In genomic region chrX:148381603-148382002, GRCh38 we compare ENCODE assay signal across 9 cellular contexts.
A peak's percentile ranks its signal among the peaks of the same experiment; 100 is the strongest.
DNase-seq lines count a peak whose midpoint lies in the region; ATAC-seq and TF ChIP-seq lines count a peak whose summit lies in the region.
"Had no signal": no experiment of that assay in that cellular context is flagged by ENCODE, and none has a peak within 500 bp of the region (broad histone marks: within the 10 kb centered on the region; RNA-seq: fewer than 3 reads in every experiment).

No MANE protein-coding gene starts in this region.

- no peaks in the 10 kb centered on the region for H3K27me3 ChIP-seq in ovary
- H3K27me3 ChIP-seq in PC-3 (ENCODE audit: low read length): no peaks in the 10 kb centered on the region

- H3K4me3 ChIP-seq in ovary (no peak overlapping the region), PC-3 (ENCODE audit: low read length) (no peak overlapping the region)

- peaks cover 31% of the 10 kb centered on the region in 2 donors for H3K4me1 Mint-ChIP-seq in immature natural killer cell

- no peak overlapping the region for H3K9ac ChIP-seq in PC-3 (ENCODE audit: low read length)

- DNase-seq in immature natural killer cell: peak in 2 of 3 donors; percentile 19 to 27
- DNase-seq in ovary: no peak
- no peak for DNase-seq in activated gamma-delta T cell (lab: John Stamatoyannopoulos, UW)
- no peak for DNase-seq in NCI-H524 treated with DMSO at 0.1 percent for 48 hours (lab: John Stamatoyannopoulos, UW)
- DNase-seq in PC-3: no peak

- H3K27me3 Mint-ChIP-seq in immature natural killer cell (ENCODE audit: low read depth in 3 of 3): peaks cover 0 to 3% (median 1%) of the 10 kb centered on the region in 3 donors

- peak overlapping the region; percentile 83 to 91 (median 85) for H3K4me3 Mint-ChIP-seq in immature natural killer cell

- no peaks in the 10 kb centered on the region for H3K36me3 Mint-ChIP-seq in immature natural killer cell

- H3K27ac ChIP-seq in ovary (no peak overlapping the region), PC-3 (ENCODE audit: low read length) (no peak overlapping the region)

- no peaks in the 10 kb centered on the region for H3F3A ChIP-seq in PC-3 (ENCODE audit: low read length, unreplicated experiment)

- intact Hi-C loops in ovary (cut with DNase I) (no loop called here), PC-3 (cut with micrococcal nuclease) (no loop called here)

- H3K9me3 Mint-ChIP-seq in immature natural killer cell: no peaks in the 10 kb centered on the region

- H3K4me1 ChIP-seq in ovary (ENCODE audit: insufficient read depth) (no peaks in the 10 kb centered on the region), PC-3 (ENCODE audit: insufficient read depth, low read length) (no peaks in the 10 kb centered on the region)

- POLR2A ChIA-PET in PC-3 (lab: Charles Lee; ENCODE audit: unreplicated experiment): no interaction called here

- no peaks in the 10 kb centered on the region for H4K20me1 ChIP-seq in PC-3 (ENCODE audit: low read length)

- CTCF ChIA-PET in PC-3 (lab: Charles Lee): no interaction called here

- no peak overlapping the region for H3K4me2 ChIP-seq in PC-3 (ENCODE audit: low read length)

- H3K36me3 ChIP-seq in ovary (no peaks in the 10 kb centered on the region), PC-3 (ENCODE audit: low read depth, low read length) (no peaks in the 10 kb centered on the region)

- no peak overlapping the region for H2AFZ ChIP-seq in PC-3 (ENCODE audit: low read length)

- TF ChIP-seq CTCF in ovary (IDR thresholded peaks at IDR 0.05) (no peak), PC-3 (conservative IDR thresholded peaks at IDR 0.05; ENCODE audit: low read depth, low read length) (no peak)

- 46 to 74% (median 71%) methylated on average over 2 of the region's 2 CpGs for WGBS in ovary, 3 donors

- BruUV-seq in PC-3 (replicated peaks; lab: Mats Ljungman, UMichigan): no TSS peak

- no peaks in the 10 kb centered on the region for H3K9me2 ChIP-seq in PC-3 (replicated peaks; ENCODE audit: low read length)

- peak; percentile 26 for ATAC-seq in GM18511 (IDR thresholded peaks at IDR 0.05; ENCODE audit: unreplicated experiment)
- ATAC-seq in GM21619 (IDR thresholded peaks at IDR 0.05; ENCODE audit: unreplicated experiment): peak; percentile 17
- ATAC-seq in HG03565 (IDR thresholded peaks at IDR 0.05; ENCODE audit: unreplicated experiment): peak; percentile 7
- ATAC-seq in PC-3: no peak
- ATAC-seq: Panc1 had no signal

- TF ChIP-seq POLR2A in ovary (IDR thresholded peaks at IDR 0.05): no peak

- TF ChIP-seq EP300 in ovary (IDR thresholded peaks at IDR 0.05): no peak

- no peaks in the 10 kb centered on the region for H3K79me2 ChIP-seq in PC-3 (ENCODE audit: low read length)

- peak overlapping the region; percentile 88 to 94 (median 90) for H3K27ac Mint-ChIP-seq in immature natural killer cell

- no peaks in the 10 kb centered on the region for H3K9me3 ChIP-seq in ovary
- H3K9me3 ChIP-seq in PC-3 (ENCODE audit: low read length): no peaks in the 10 kb centered on the region

Comparison
In these comparisons a context has a peak if more than half of its experiments do, and no peak if none do; other contexts are left out.
1. DNase-seq: peak in immature natural killer cell (2 of 3); none in ovary (0 of 5), activated gamma-delta T cell (single experiment), NCI-H524 treated with DMSO at 0.1 percent for 48 hours (single experiment) and PC-3 (single experiment).